ENCODE assay signal across 1 cellular context in the genomic region with DNA sequence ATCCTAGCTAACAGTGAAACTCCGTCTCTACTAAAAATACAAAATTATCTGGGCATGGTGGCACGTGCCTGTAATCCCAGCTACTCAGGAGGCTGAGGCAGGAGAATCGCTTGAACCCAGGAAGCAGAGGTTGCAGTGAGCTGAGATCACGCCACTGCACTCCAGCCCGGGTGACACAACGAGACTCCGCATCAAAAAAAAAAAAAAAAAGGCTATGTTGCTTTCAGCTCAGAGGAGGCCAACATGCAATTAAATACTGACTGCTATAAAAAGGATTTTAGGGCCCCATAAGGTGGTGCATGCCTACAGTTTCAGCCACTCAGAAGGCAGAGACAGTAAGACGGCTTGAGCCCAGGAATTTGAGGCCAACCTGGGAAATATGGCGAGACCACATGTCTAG.
TF ChIP-seq lines count a peak whose summit lies in the region.

No MANE protein-coding gene starts in this region.

TF ChIP-seq in GM12878, 131 proteins besides CTCF, POLR2A, EP300 and RAD21:
- TF ChIP-seq, protein P1, sequence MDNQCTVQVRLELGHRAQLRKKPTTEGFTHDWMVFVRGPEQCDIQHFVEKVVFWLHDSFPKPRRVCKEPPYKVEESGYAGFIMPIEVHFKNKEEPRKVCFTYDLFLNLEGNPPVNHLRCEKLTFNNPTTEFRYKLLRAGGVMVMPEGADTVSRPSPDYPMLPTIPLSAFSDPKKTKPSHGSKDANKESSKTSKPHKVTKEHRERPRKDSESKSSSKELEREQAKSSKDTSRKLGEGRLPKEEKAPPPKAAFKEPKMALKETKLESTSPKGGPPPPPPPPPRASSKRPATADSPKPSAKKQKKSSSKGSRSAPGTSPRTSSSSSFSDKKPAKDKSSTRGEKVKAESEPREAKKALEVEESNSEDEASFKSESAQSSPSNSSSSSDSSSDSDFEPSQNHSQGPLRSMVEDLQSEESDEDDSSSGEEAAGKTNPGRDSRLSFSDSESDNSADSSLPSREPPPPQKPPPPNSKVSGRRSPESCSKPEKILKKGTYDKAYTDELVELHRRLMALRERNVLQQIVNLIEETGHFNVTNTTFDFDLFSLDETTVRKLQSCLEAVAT (IDR thresholded peaks at IDR 0.05): peak; percentile 48; the same call in 1 of the 2 replicates
- TF ChIP-seq RUNX3 (IDR thresholded peaks at IDR 0.05; ENCODE audit: low read length): 0 out of 2 replicates have a peak, but pooled peaks have one; percentile 1
- TF ChIP-seq BHLHE40 (IDR thresholded peaks at IDR 0.05; ENCODE audit: borderline replicate concordance in 1 of 2, low read depth in 2 of 2, low read length in 1 of 2): peak in 1 of 2 experiments; percentile 48; a peak in 1 of 4 replicates
